In genomic region chr1:20481158-20481617, GRCh38 we compare ENCODE assay signal across 14 cellular contexts. TPM values are rescaled to one million over a fixed set of nuclear protein-coding genes. Genes with fewer than 3 reads are reported as not detected.
DNase-seq lines count a peak whose midpoint lies in the region; ATAC-seq, FAIRE-seq and TF ChIP-seq lines count a peak whose summit lies in the region.
"Had no signal": no experiment of that assay in that cellular context is flagged by ENCODE, and none has a peak within 500 bp of the region (broad histone marks: within the 10 kb centered on the region; RNA-seq: fewer than 3 reads in every experiment).

No MANE protein-coding gene starts in this region.

- peaks cover 15 to 23% of the 10 kb centered on the region in 2 donors for H3K4me1 Mint-ChIP-seq in effector memory CD8-positive, alpha-beta T cell (ENCODE audit: low read depth in 2 of 2)
- peaks cover 43% of the 10 kb centered on the region for H3K4me1 Mint-ChIP-seq in WTC11
- peaks cover 8% of the 10 kb centered on the region for H3K4me1 Mint-ChIP-seq in endothelial cell (ENCODE audit: unreplicated experiment)

- H3K9ac ChIP-seq in HUES48 (ENCODE audit: low read depth, low read length), result no peak overlapping the region

- H3K36me3 ChIP-seq in HUES48 (ENCODE audit: control insufficient read depth, insufficient read depth, low read length) (no peaks in the 10 kb centered on the region), mucosa of descending colon (ENCODE audit: low read depth) (no peaks in the 10 kb centered on the region)
- H3K36me3 ChIP-seq: brain microvascular endothelial cell, HAP-1 had no signal

- H3K27me3 ChIP-seq in HUES48 (ENCODE audit: control insufficient read depth, insufficient read depth, low read length), result peaks cover 73% of the 10 kb centered on the region
- H3K27me3 ChIP-seq: brain microvascular endothelial cell had no signal

- no peak overlapping the region for H3K27ac Mint-ChIP-seq in effector memory CD8-positive, alpha-beta T cell
- no peak overlapping the region for H3K27ac Mint-ChIP-seq in WTC11
- H3K27ac Mint-ChIP-seq in endothelial cell (ENCODE audit: unreplicated experiment), result no peak overlapping the region

- TF ChIP-seq CTCF in A549 (IDR thresholded peaks at IDR 0.05) (no peak), mucosa of descending colon (IDR thresholded peaks at IDR 0.05) (no peak), WTC11 (IDR thresholded peaks at IDR 0.05) (no peak), endothelial cell (IDR thresholded peaks at IDR 0.05; ENCODE audit: unreplicated experiment) (no peak)

- peak in 1 of 2 experiments; percentile 9; a peak in 3 of 6 replicates for ATAC-seq in A549
- peak; percentile 14 for ATAC-seq in effector memory CD8-positive, alpha-beta T cell (replicated peaks)
- ATAC-seq in mucosa of descending colon, result peak; percentile 44
- ATAC-seq in WTC11, result no peak

- H3K4me1 ChIP-seq in A549 (peaks cover 64% of the 10 kb centered on the region), HUES48 (ENCODE audit: control insufficient read depth, insufficient read depth, low read length) (peaks cover 32% of the 10 kb centered on the region), mucosa of descending colon (ENCODE audit: low read depth) (peaks cover 37% of the 10 kb centered on the region)

- peaks cover 58 to 81% of the 10 kb centered on the region in 2 donors for H3K27me3 Mint-ChIP-seq in effector memory CD8-positive, alpha-beta T cell
- H3K27me3 Mint-ChIP-seq in WTC11 (ENCODE audit: low read depth), result peaks cover 56% of the 10 kb centered on the region
- H3K27me3 Mint-ChIP-seq in endothelial cell (ENCODE audit: unreplicated experiment), result peaks cover 16% of the 10 kb centered on the region

- H3K9me3 Mint-ChIP-seq in effector memory CD8-positive, alpha-beta T cell, result no peaks in the 10 kb centered on the region
- H3K9me3 Mint-ChIP-seq in WTC11, result no peaks in the 10 kb centered on the region
- H3K9me3 Mint-ChIP-seq in endothelial cell (ENCODE audit: unreplicated experiment), result no peaks in the 10 kb centered on the region

- H3K36me3 Mint-ChIP-seq in effector memory CD8-positive, alpha-beta T cell (ENCODE audit: insufficient read depth), result peaks cover 17% of the 10 kb centered on the region
- H3K36me3 Mint-ChIP-seq in WTC11 (peaks cover 2% of the 10 kb centered on the region; the same call in 1 of the 2 replicates), endothelial cell (ENCODE audit: low read depth, unreplicated experiment) (no peaks in the 10 kb centered on the region)

- no peak for TF ChIP-seq POLR2A in A549 (IDR thresholded peaks at IDR 0.05; ENCODE audit: low read length)

- H3K4me2 ChIP-seq in A549, result peak overlapping the region; percentile 86

- CTCF ChIA-PET in A549 (lab: Yijun Ruan, JAX) (interaction anchor here (0.8 to 3.7 kb wide), 4 partner anchors 13 to 1139 kb away, joined by 3 to 17 read pairs (median 4); no protein-coding TSS in a partner anchor), WTC11 (lab: Charles Lee) (interaction anchor here (1.0 to 7.2 kb wide), 2 partner anchors 50 to 119 kb away, joined by 3 to 55 read pairs; no protein-coding TSS in a partner anchor)

- H3K4me3 Mint-ChIP-seq in effector memory CD8-positive, alpha-beta T cell, result no peak overlapping the region
- H3K4me3 Mint-ChIP-seq in WTC11, result no peak overlapping the region; the same call in 1 of the 2 replicates
- H3K4me3 Mint-ChIP-seq in endothelial cell (ENCODE audit: unreplicated experiment), result no peak overlapping the region

- H3K9me3 ChIP-seq in A549 (no peaks in the 10 kb centered on the region), HUES48 (ENCODE audit: control insufficient read depth, insufficient read depth, low read length) (no peaks in the 10 kb centered on the region), mucosa of descending colon (no peaks in the 10 kb centered on the region)
- H3K9me3 ChIP-seq: HAP-1 had no signal

- H3K4me3 ChIP-seq in A549, result no peak overlapping the region
- no peak overlapping the region for H3K4me3 ChIP-seq in HUES48 (ENCODE audit: low read depth, low read length)
- H3K4me3 ChIP-seq in mucosa of descending colon, result no peak overlapping the region
- H3K4me3 ChIP-seq: HAP-1 had no signal

- no peak for TF ChIP-seq EP300 in A549 (IDR thresholded peaks at IDR 0.05)

- DNase-seq in A549 (ENCODE audit: low read depth in 1 of 2, low spot score in 1 of 2) (no peak), mucosa of descending colon (peak in 2 of 3 donors; percentile 59 to 61), WTC11 (ENCODE audit: low spot score) (no peak), NOMO-1 treated with dmso at 0.1 percent for 144 hours (lab: John Stamatoyannopoulos, UW; ENCODE audit: unreplicated experiment) (no peak), NCI-H1105 (lab: John Stamatoyannopoulos, UW) (no peak), endothelial cell (ENCODE audit: low spot score) (no peak)
- DNase-seq in effector memory CD8-positive, alpha-beta T cell, result no peak
- DNase-seq: activated CD4-positive, alpha-beta T cell treated with anti-CD3 and anti-CD28 coated beads, Interleukin-2, amount 50 U/mL, for 1 hour; brain microvascular endothelial cell; DMS79; SW 1271 had no signal

- WGBS in A549 (ENCODE audit: missing lambda C conversion rate), result 17% methylated on average over 2 of the region's 3 CpGs

- POLR2A ChIA-PET in A549 (lab: Yijun Ruan, JAX), result no interaction called here
- POLR2A ChIA-PET in WTC11 (lab: Charles Lee), result no interaction called here

- no peak for FAIRE-seq in A549 (lab: Jason Lieb, UNC)
- FAIRE-seq: GM19239 had no signal

- H3K27ac ChIP-seq in A549 (peak overlapping the region; percentile 98 to 99), HUES48 (ENCODE audit: low read depth, low read length) (peak overlapping the region; percentile 59)
- H3K27ac ChIP-seq: brain microvascular endothelial cell had no signal

- no peak for TF ChIP-seq RAD21 in A549 (conservative IDR thresholded peaks at IDR 0.05 in 1 of 2, IDR thresholded peaks at IDR 0.05 in 1 of 2)

- intact Hi-C loops in mucosa of descending colon (cut with DNase I, micrococcal nuclease), result no loop called here

TF ChIP-seq in A549, 52 proteins besides CTCF, POLR2A, EP300 and RAD21 (continues in another document):
- TF ChIP-seq POLR2AphosphoS2 (conservative IDR thresholded peaks at IDR 0.05; ENCODE audit: low read length) (no peak), E2F6 (IDR thresholded peaks at IDR 0.05; ENCODE audit: borderline replicate concordance, low read depth) (no peak), HEYL (CRISPR knock-in tag; IDR thresholded peaks at IDR 0.05) (no peak), EHMT2 (IDR thresholded peaks at IDR 0.05; ENCODE audit: low read depth) (no peak), ELK1 (IDR thresholded peaks at IDR 0.05; ENCODE audit: low read depth, low read length) (no peak)

TF ChIP-seq in WTC11, 78 proteins besides CTCF, POLR2A, EP300 and RAD21:
- no peak for TF ChIP-seq PRRX2 (CRISPR knock-in tag; IDR thresholded peaks at IDR 0.05)

RNA-seq across cellular contexts. Expression of gene CAMK2N1, which starts 4.8 kb away (rescaled TPM):
- 38.9 and 49.7 TPM in 2 replicates for polyA plus RNA-seq in A549 (2011; rRNA removed)
- 17.8 and 19.6 TPM in 2 replicates for polyA plus RNA-seq in A549 (2012; cell fraction: cytosol; rRNA removed)
- 4.7 and 5.6 TPM in 2 replicates for polyA plus RNA-seq in A549 (2012; cell fraction: nucleus; rRNA removed)
- 35.8 to 56.4 TPM (median 55.1 TPM) in 3 replicates for polyA plus RNA-seq in A549 (2017; fragmentation: RNase III; extraction: RNeasy Plus Mini Kit Qiagen cat#74134 plus additional on column Dnase treatment)
- polyA minus RNA-seq in A549 (2011; rRNA and poly(A)+ RNA removed), result 11.5 and 12.5 TPM in 2 replicates
- total RNA-seq in mucosa of descending colon, result 100 to 1,000 TPM; 162 to 274 (median 163) TPM
- 10.0 to 10.9 TPM (median 10.1 TPM) in 3 replicates for total RNA-seq in WTC11 (2021)
- 0.28 TPM for total RNA-seq in endothelial cell (ENCODE audit: unreplicated experiment)

RNA-seq across cellular contexts. Expression of gene MUL1, which starts 26.8 kb away (rescaled TPM):
- polyA plus RNA-seq in A549 (2011; rRNA removed), result 20.0 and 22.9 TPM in 2 replicates
- polyA plus RNA-seq in A549 (2012; cell fraction: cytosol; rRNA removed), result 18.5 and 22.8 TPM in 2 replicates
- polyA plus RNA-seq in A549 (2012; cell fraction: nucleus; rRNA removed), result 22.4 and 24.4 TPM in 2 replicates
- 21.4 to 24.5 TPM (median 24.1 TPM) in 3 replicates for polyA plus RNA-seq in A549 (2017; fragmentation: RNase III; extraction: RNeasy Plus Mini Kit Qiagen cat#74134 plus additional on column Dnase treatment)
- 23.7 and 25.6 TPM in 2 replicates for polyA minus RNA-seq in A549 (2011; rRNA and poly(A)+ RNA removed)
- total RNA-seq in mucosa of descending colon, result 10 to 100 TPM; 31.5 to 44.9 (median 44.7) TPM
- total RNA-seq in WTC11 (2021), result 21.0 to 22.2 TPM (median 21.9 TPM) in 3 replicates
- total RNA-seq in endothelial cell (ENCODE audit: unreplicated experiment), result 31.5 TPM

Comparison
In these comparisons a context has a peak if more than half of its experiments do, and no peak if none do; other contexts are left out.
1. DNase-seq: peak in mucosa of descending colon (2 of 3); none in A549 (0 of 2), effector memory CD8-positive, alpha-beta T cell (0 of 3), WTC11 (single experiment), NOMO-1 treated with dmso at 0.1 percent for 144 hours (single experiment), NCI-H1105 (single experiment) and endothelial cell (single experiment).
2. RNA of gene CAMK2N1, which starts 4.8 kb away (total RNA-seq): 162 to 274 TPM in mucosa of descending colon; 10.0 to 10.9 TPM in WTC11 and 0.28 TPM in endothelial cell (single experiment); every median in the first group is over 10 times any median in the second.